ENCODE assay signal across 8 cellular contexts in the genomic region with DNA sequence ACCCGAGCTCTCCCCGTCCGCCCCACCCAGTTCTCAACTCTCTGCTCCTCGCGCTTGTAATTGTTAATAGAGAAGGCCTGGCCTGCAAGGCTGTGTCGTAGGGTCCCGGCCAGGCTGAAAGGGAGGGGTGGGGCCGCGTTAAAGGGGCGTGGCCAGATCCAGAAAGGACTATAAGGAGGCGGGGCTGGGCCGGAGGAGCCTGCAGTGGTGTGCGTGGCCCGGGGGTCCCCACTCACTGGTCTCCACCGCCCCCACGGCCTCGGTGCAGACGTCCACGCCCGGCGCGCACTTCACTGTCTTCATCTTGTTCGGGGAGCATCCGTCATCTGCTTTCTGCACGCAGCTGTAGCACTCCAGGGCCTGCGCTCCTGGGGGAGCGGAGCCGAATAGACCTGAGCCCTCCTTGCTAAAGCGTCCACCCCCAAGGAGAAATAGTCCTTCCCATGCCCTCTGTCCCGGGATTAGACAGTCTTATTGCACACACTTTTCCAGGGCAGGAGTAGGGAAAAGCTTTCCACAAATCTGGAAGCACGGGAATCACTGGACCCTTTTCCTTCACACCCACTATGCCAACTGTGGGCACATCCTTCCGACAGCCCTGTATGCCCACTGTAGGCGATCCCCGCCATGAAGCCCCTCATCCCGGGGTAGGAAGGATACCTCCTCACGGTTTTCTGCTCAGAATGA. TPM values are rescaled to one million over a fixed set of nuclear protein-coding genes. Genes with fewer than 3 reads are reported as not detected.
DNase-seq lines count a peak whose midpoint lies in the region; ATAC-seq and TF ChIP-seq lines count a peak whose summit lies in the region.

No MANE protein-coding gene starts in this region.

- intact Hi-C loops in mucosa of descending colon (cut with DNase I, micrococcal nuclease), result no loop called here

- no peaks in the 10 kb centered on the region for H3K9me3 ChIP-seq in T-helper 17 cell (ENCODE audit: control insufficient read depth, low read length, poor library complexity, severe bottlenecking)
- no peaks in the 10 kb centered on the region for H3K9me3 ChIP-seq in mucosa of descending colon

- TF ChIP-seq CTCF in mucosa of descending colon (IDR thresholded peaks at IDR 0.05), result no peak

- peaks cover 23% of the 10 kb centered on the region for H3K4me1 ChIP-seq in mucosa of descending colon (ENCODE audit: low read depth)

- ATAC-seq in HG03025 (IDR thresholded peaks at IDR 0.05; ENCODE audit: low FRiP score, unreplicated experiment) (peak; percentile 20), T-helper 17 cell (no peak), mucosa of descending colon (peak; percentile 53)

- no peaks in the 10 kb centered on the region for H3K36me3 ChIP-seq in mucosa of descending colon (ENCODE audit: low read depth)

- peaks cover 41% of the 10 kb centered on the region for H3K4me1 Mint-ChIP-seq in T-helper 17 cell

- H3K4me3 ChIP-seq in mucosa of descending colon, result peak overlapping the region; percentile 26

- H3K27me3 Mint-ChIP-seq in T-helper 17 cell, result no peaks in the 10 kb centered on the region

- peak overlapping the region; percentile 92 for H3K4me3 Mint-ChIP-seq in T-helper 17 cell

- peak; percentile 14 for DNase-seq in NCI-H2171 (lab: John Stamatoyannopoulos, UW)
- DNase-seq in NCI-H2171 treated with DMSO at 0.1 percent for 48 hours (lab: John Stamatoyannopoulos, UW), result no peak
- peak in 1 of 3 donors; percentile 67 for DNase-seq in T-helper 17 cell
- peak; percentile 85 for DNase-seq in effector CD8-positive, alpha-beta T cell (lab: John Stamatoyannopoulos, UW)
- DNase-seq in mucosa of descending colon, result peak; percentile 85 to 87 (median 86)
- DNase-seq in substantia nigra (lab: John Stamatoyannopoulos, UW), result peak in 40 of 49 donors; percentile 5 to 79 (median 48)
- DNase-seq in NCI-H1048 (lab: John Stamatoyannopoulos, UW), result no peak

- no peaks in the 10 kb centered on the region for H3K36me3 Mint-ChIP-seq in T-helper 17 cell (ENCODE audit: low read depth)

- H3K27ac ChIP-seq in substantia nigra (ENCODE audit: low read depth, low read length, poor library complexity, severe bottlenecking), result peak overlapping the region; percentile 74

- H3K27ac Mint-ChIP-seq in T-helper 17 cell, result peak overlapping the region; percentile 88

RNA-seq across cellular contexts. Expression of a gene that starts 1.2 kb away (rescaled TPM):
- 1 to 10 TPM; 5.1 to 7.4 TPM for total RNA-seq in T-helper 17 cell
- total RNA-seq in mucosa of descending colon, result 1 to 10 TPM in 1 of 3 donors, under 1 TPM in 2; 0.23 to 1.5 (median 0.46) TPM

RNA-seq across cellular contexts. Expression of a gene that starts 40.3 kb away (rescaled TPM):
- total RNA-seq in T-helper 17 cell (10 to 100 TPM; 24.2 to 40.5 TPM), mucosa of descending colon (10 to 100 TPM; 13.2 to 22.4 (median 21.3) TPM)

RNA-seq across cellular contexts. Expression of a gene that starts 49.5 kb away (rescaled TPM):
- total RNA-seq in T-helper 17 cell (not detected), mucosa of descending colon (under 1 TPM in 1 of 3 donors, not detected in 2; 0.35 TPM)

Comparison
In these comparisons a context has a peak if more than half of its experiments do, and no peak if none do; other contexts are left out.
1. DNase-seq: peak in NCI-H2171 (single experiment), effector CD8-positive, alpha-beta T cell (single experiment), mucosa of descending colon (3 of 3) and substantia nigra (40 of 49); none in NCI-H2171 treated with DMSO at 0.1 percent for 48 hours (single experiment) and NCI-H1048 (single experiment).